In the genomic region with DNA sequence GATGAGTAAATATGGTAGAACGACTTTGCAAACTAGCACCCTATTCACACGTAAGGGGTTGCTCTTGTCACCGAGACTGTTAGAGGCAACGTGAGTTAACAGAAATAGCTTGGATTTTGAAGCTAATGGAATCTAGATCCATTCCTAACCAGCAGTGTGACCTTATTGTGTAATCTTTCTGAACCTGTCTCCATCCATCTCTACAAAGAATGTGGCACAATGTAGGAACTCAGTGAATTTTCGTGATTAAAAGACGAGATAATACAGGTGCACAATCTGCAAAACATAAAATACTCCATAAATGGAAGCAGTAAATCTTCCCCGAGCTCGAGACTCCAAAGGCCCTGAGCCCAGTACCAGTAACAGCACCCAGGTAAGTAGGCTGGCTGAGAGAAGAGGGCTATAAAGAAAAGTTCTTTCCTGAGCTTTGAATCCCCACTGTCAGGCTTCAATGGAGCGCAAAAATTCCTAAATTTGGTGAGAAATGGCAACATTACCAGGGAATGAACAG, we compare ENCODE assay signal across 1 cellular context.
TF ChIP-seq lines count a peak whose summit lies in the region.

No MANE protein-coding gene starts in this region.

TF ChIP-seq in GM23338, 12 proteins besides CTCF, POLR2A, EP300 and RAD21 (continued from another document):
- TF ChIP-seq ZNF462 (CRISPR knock-in tag; IDR thresholded peaks at IDR 0.05) = no peak
- TF ChIP-seq ZNF331 (CRISPR knock-in tag; IDR thresholded peaks at IDR 0.05; ENCODE audit: low read depth) = no peak
- no peak for TF ChIP-seq EZH2 (IDR thresholded peaks at IDR 0.05; ENCODE audit: low read depth, unreplicated experiment)
- no peak for TF ChIP-seq ETS1 (IDR thresholded peaks at IDR 0.05)
- TF ChIP-seq NANOG (IDR thresholded peaks at IDR 0.05; ENCODE audit: borderline replicate concordance) = no peak
- no peak for TF ChIP-seq CREB1 (CRISPR knock-in tag; IDR thresholded peaks at IDR 0.05; ENCODE audit: low read depth)
